ENCODE assay signal across 1 cellular context in the genomic region with DNA sequence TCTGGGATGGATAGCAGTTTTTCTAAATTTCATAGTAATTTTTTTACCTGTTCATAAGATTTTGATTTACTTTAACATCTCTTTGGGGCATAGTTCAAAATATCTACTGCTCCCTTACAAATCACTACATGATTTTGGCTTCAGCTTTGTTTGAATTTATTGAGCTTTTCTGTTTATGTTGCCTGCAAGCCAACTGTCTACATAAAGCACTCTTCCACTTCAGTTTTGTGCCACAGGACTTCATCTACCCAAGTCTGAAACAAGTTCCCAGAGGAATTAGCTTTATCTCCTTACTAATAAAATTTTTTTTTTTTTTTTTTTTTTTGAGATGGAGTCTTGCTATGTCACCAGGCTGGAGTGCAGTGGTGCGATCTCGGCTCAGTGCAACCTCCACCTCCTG.
TF ChIP-seq lines count a peak whose summit lies in the region.

No MANE protein-coding gene starts in this region.

TF ChIP-seq in HepG2, 621 proteins besides CTCF, POLR2A, EP300 and RAD21 (continued from another document):
- TF ChIP-seq FOSL1 (CRISPR knock-in tag; IDR thresholded peaks at IDR 0.05; ENCODE audit: borderline replicate concordance) (no peak), SSRP1 (CRISPR knock-in tag; IDR thresholded peaks at IDR 0.05) (no peak)
- TF ChIP-seq, protein P1, sequence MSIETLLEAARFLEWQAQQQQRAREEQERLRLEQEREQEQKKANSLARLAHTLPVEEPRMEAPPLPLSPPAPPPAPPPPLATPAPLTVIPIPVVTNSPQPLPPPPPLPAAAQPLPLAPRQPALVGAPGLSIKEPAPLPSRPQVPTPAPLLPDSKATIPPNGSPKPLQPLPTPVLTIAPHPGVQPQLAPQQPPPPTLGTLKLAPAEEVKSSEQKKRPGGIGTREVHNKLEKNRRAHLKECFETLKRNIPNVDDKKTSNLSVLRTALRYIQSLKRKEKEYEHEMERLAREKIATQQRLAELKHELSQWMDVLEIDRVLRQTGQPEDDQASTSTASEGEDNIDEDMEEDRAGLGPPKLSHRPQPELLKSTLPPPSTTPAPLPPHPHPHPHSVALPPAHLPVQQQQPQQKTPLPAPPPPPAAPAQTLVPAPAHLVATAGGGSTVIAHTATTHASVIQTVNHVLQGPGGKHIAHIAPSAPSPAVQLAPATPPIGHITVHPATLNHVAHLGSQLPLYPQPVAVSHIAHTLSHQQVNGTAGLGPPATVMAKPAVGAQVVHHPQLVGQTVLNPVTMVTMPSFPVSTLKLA (IDR thresholded peaks at IDR 0.05), result no peak
